Comparison of ENCODE assay signal across 8 cellular contexts in genomic region chr1:235954306-235955283, GRCh38.
DNase-seq lines count a peak whose midpoint lies in the region; ATAC-seq and TF ChIP-seq lines count a peak whose summit lies in the region.

No MANE protein-coding gene starts in this region.

- H3K4me3 Mint-ChIP-seq in activated CD4-positive, alpha-beta memory T cell treated with anti-CD3 and anti-CD28 coated beads for 36 hours = no peak overlapping the region

- H3K4me1 Mint-ChIP-seq in activated CD4-positive, alpha-beta memory T cell treated with anti-CD3 and anti-CD28 coated beads for 36 hours (ENCODE audit: low read depth) = peaks cover 33% of the 10 kb centered on the region

- no peak overlapping the region for H3K4me3 ChIP-seq in GM12865 (ENCODE audit: low read depth, low read length)

- peak; percentile 23 for TF ChIP-seq CTCF in GM12865 (IDR thresholded peaks at IDR 0.05; ENCODE audit: insufficient read depth, low read depth, low read length, missing control alignments)

- DNase-seq in GM12865 (ENCODE audit: low read depth) (peak; percentile 94), KG1 (lab: John Stamatoyannopoulos, UW) (peak; percentile 75), left cardiac atrium (peak; percentile 34), SHP77 treated with DMSO at 0.1 percent for 48 hours (lab: John Stamatoyannopoulos, UW) (no peak), NCI-H748 treated with DMSO at 0.1 percent for 48 hours (lab: John Stamatoyannopoulos, UW) (no peak), DMS 273 (lab: John Stamatoyannopoulos, UW; ENCODE audit: unreplicated experiment) (no peak)
- DNase-seq in activated CD4-positive, alpha-beta memory T cell treated with anti-CD3 and anti-CD28 coated beads for 36 hours = peak; percentile 67

- no peaks in the 10 kb centered on the region for H3K27me3 Mint-ChIP-seq in activated CD4-positive, alpha-beta memory T cell treated with anti-CD3 and anti-CD28 coated beads for 36 hours

- ATAC-seq in GM21576 (IDR thresholded peaks at IDR 0.05; ENCODE audit: unreplicated experiment) = peak; percentile 98
- ATAC-seq in left cardiac atrium = peak in 1 of 2 donors; percentile 75

- no peaks in the 10 kb centered on the region for H3K9me3 Mint-ChIP-seq in activated CD4-positive, alpha-beta memory T cell treated with anti-CD3 and anti-CD28 coated beads for 36 hours

- intact Hi-C loops in activated CD4-positive, alpha-beta memory T cell treated with anti-CD3 and anti-CD28 coated beads for 36 hours (cut with micrococcal nuclease) = no loop called here
- intact Hi-C loops in left cardiac atrium (cut with DNase I) = no loop called here

- POLR2A ChIA-PET in activated CD4-positive, alpha-beta memory T cell treated with anti-CD3 and anti-CD28 coated beads for 36 hours (lab: Charles Lee) = interaction anchor here (1.3 to 1.5 kb wide), 3 partner anchors 67 to 78 kb away, joined by 3 to 6 read pairs (median 5); no protein-coding TSS in a partner anchor

- no peaks in the 10 kb centered on the region for H3K36me3 Mint-ChIP-seq in activated CD4-positive, alpha-beta memory T cell treated with anti-CD3 and anti-CD28 coated beads for 36 hours

- no peak overlapping the region for H3K27ac Mint-ChIP-seq in activated CD4-positive, alpha-beta memory T cell treated with anti-CD3 and anti-CD28 coated beads for 36 hours

- CTCF ChIA-PET in activated CD4-positive, alpha-beta memory T cell treated with anti-CD3 and anti-CD28 coated beads for 36 hours (lab: Charles Lee) = interaction anchor here (1.1 to 3.9 kb wide), 3 partner anchors 17 to 112 kb away, joined by 3 to 21 read pairs (median 20); no protein-coding TSS in a partner anchor

Comparison
In these comparisons a context has a peak if more than half of its experiments do, and no peak if none do; other contexts are left out.
1. DNase-seq: peak in GM12865 (single experiment), KG1 (single experiment), activated CD4-positive, alpha-beta memory T cell treated with anti-CD3 and anti-CD28 coated beads for 36 hours (single experiment) and left cardiac atrium (single experiment); none in SHP77 treated with DMSO at 0.1 percent for 48 hours (single experiment), NCI-H748 treated with DMSO at 0.1 percent for 48 hours (single experiment) and DMS 273 (single experiment).